ENCODE assay signal across 28 cellular contexts in genomic region chr12:47159348-47159747, GRCh38.
"Had no signal": no experiment of that assay in that cellular context is flagged by ENCODE, and none has a peak within 500 bp of the region (broad histone marks: within the 10 kb centered on the region; RNA-seq: fewer than 3 reads in every experiment).

No MANE protein-coding gene starts in this region.

- H3K27ac ChIP-seq: coronary artery, dorsolateral prefrontal cortex, epithelial cell of prostate, esophagus squamous epithelium, gastrocnemius medialis, heart right ventricle, left lung, lower lobe of right lung had no signal

- H3K4me3 Mint-ChIP-seq: effector memory CD8-positive, alpha-beta T cell; endodermal cell; mesothelial cell of epicardium had no signal

- H3K27me3 ChIP-seq: dorsolateral prefrontal cortex, esophagus squamous epithelium, gastrocnemius medialis, heart right ventricle, left lung had no signal

- H3K27me3 Mint-ChIP-seq: effector memory CD8-positive, alpha-beta T cell; naive B cell had no signal

- H3K27ac Mint-ChIP-seq: effector memory CD8-positive, alpha-beta T cell; endodermal cell; mesothelial cell of epicardium had no signal

- ATAC-seq: effector memory CD8-positive, alpha-beta T cell; esophagus mucosa; gastrocnemius medialis; heart right ventricle; left cardiac atrium; left lung; left ventricle myocardium superior; lower lobe of right lung; mucosa of descending colon had no signal

- H3K9me3 ChIP-seq: esophagus squamous epithelium, gastrocnemius medialis, mucosa of descending colon had no signal

- FAIRE-seq: colon, endometrium, islet of Langerhans, keratinocyte had no signal

- DNase-seq: dermis blood vessel endothelial cell; dorsolateral prefrontal cortex; effector CD8-positive, alpha-beta T cell; effector memory CD8-positive, alpha-beta T cell; endodermal cell; esophagus squamous epithelium; foreskin fibroblast; foreskin melanocyte; gastrocnemius medialis; glutamatergic neuron; head of caudate nucleus; heart right ventricle; hippocampal formation; left cardiac atrium; left lung; left ventricle myocardium superior; lower lobe of right lung; mesenchymal stem cell; mucosa of descending colon; naive B cell had no signal

- H3K36me3 ChIP-seq: esophagus squamous epithelium, gastrocnemius medialis, heart right ventricle, left lung, lower lobe of right lung had no signal

- H3K4me1 ChIP-seq: gastrocnemius medialis had no signal

- H3K4me3 ChIP-seq: coronary artery, dorsolateral prefrontal cortex, esophagus squamous epithelium, gastrocnemius medialis, heart right ventricle, left lung, lower lobe of right lung, mucosa of descending colon had no signal
